Comparison of ENCODE assay signal across 8 cellular contexts in genomic region chr4:15702941-15703403, GRCh38. TPM values are rescaled to one million over a fixed set of nuclear protein-coding genes. Genes with fewer than 3 reads are reported as not detected.
DNase-seq lines count a peak whose midpoint lies in the region; ATAC-seq and TF ChIP-seq lines count a peak whose summit lies in the region.

BST1 (plus strand) TSS chr4:15703065; CDS start chr4:15703145, 80 bp downstream.

- H3K9me3 ChIP-seq in liver (ENCODE audit: control insufficient read depth in 4 of 4, low read length in 3 of 4), result no peaks in the 10 kb centered on the region

- no peaks in the 10 kb centered on the region for H3K9me3 Mint-ChIP-seq in activated CD4-positive, alpha-beta T cell treated with anti-CD3 and anti-CD28 coated beads, Interleukin-2, amount 10 ng/mL, durations not matched to agents 24 days and 14 days

- H3K27ac ChIP-seq in HL-60 (replicated peaks) (peak within 1 kb of the TSS; percentile 58), liver (ENCODE audit: low read depth in 1 of 2, low read length in 2 of 2) (peak within 1 kb of the TSS in 1 of 2 donors; percentile 90)

- peaks cover 4 to 17% (median 8%) of the 10 kb centered on the region in 4 donors for H3K4me1 ChIP-seq in liver (ENCODE audit: control insufficient read depth in 4 of 4, insufficient read depth in 4 of 4, low read length in 3 of 4)

- WGBS in liver, result 29% methylated on average over 43 of the region's 43 CpGs

- no peaks in the 10 kb centered on the region for H3K27me3 ChIP-seq in HL-60 (ENCODE audit: insufficient read depth, poor library complexity, severe bottlenecking)
- H3K27me3 ChIP-seq in liver (ENCODE audit: control insufficient read depth in 4 of 4, insufficient read depth in 4 of 4, low read length in 3 of 4), result no peaks in the 10 kb centered on the region

- TF ChIP-seq CTCF in HL-60 (IDR thresholded peaks at IDR 0.05; ENCODE audit: insufficient read depth, low read length), result no peak
- TF ChIP-seq CTCF in liver (IDR thresholded peaks at IDR 0.05; ENCODE audit: low read depth, low read length, missing input control), result no peak

- H3K36me3 Mint-ChIP-seq in activated CD4-positive, alpha-beta T cell treated with anti-CD3 and anti-CD28 coated beads, Interleukin-2, amount 10 ng/mL, durations not matched to agents 24 days and 14 days (ENCODE audit: low read depth), result no peaks in the 10 kb centered on the region

- intact Hi-C loops in activated CD4-positive, alpha-beta T cell treated with anti-CD3 and anti-CD28 coated beads, Interleukin-2, amount 10 ng/mL, durations not matched to agents 24 days and 14 days (cut with micrococcal nuclease), result loop anchor here (1.0 kb wide), 1 partner anchor 22 kb away; the partner anchor contains the start of gene FAM200B

- H3K27me3 Mint-ChIP-seq in activated CD4-positive, alpha-beta T cell treated with anti-CD3 and anti-CD28 coated beads, Interleukin-2, amount 10 ng/mL, durations not matched to agents 24 days and 14 days, result peaks cover 28% of the 10 kb centered on the region

- H3K36me3 ChIP-seq in liver (ENCODE audit: control insufficient read depth in 4 of 4, insufficient read depth in 3 of 4, low read depth in 1 of 4, low read length in 3 of 4), result no peaks in the 10 kb centered on the region

- H3K4me3 ChIP-seq in HL-60 (replicated peaks; ENCODE audit: insufficient read depth, low read length) (peak within 1 kb of the TSS; percentile 62), liver (ENCODE audit: low read depth in 1 of 3, low read length in 3 of 3) (peak within 1 kb of the TSS in 2 of 3 donors; percentile 2 to 44)

- peak within 1 kb of the TSS; percentile 90 for H3K4me3 Mint-ChIP-seq in activated CD4-positive, alpha-beta T cell treated with anti-CD3 and anti-CD28 coated beads, Interleukin-2, amount 10 ng/mL, durations not matched to agents 24 days and 14 days

- H3K27ac Mint-ChIP-seq in activated CD4-positive, alpha-beta T cell treated with anti-CD3 and anti-CD28 coated beads, Interleukin-2, amount 10 ng/mL, durations not matched to agents 24 days and 14 days, result peak within 1 kb of the TSS; percentile 38

- no peak within 1 kb of the TSS for H3K9ac ChIP-seq in liver (ENCODE audit: low read depth in 1 of 2, low read length in 2 of 2)

- H3K4me1 Mint-ChIP-seq in activated CD4-positive, alpha-beta T cell treated with anti-CD3 and anti-CD28 coated beads, Interleukin-2, amount 10 ng/mL, durations not matched to agents 24 days and 14 days, result peaks cover 11% of the 10 kb centered on the region

- ATAC-seq in GM18868 (IDR thresholded peaks at IDR 0.05; ENCODE audit: unreplicated experiment), result peak; percentile 79

- peak in 1 of 2 donors; percentile 26 for TF ChIP-seq RAD21 in liver (IDR thresholded peaks at IDR 0.05)

- peak; percentile 70 to 95 for DNase-seq in HL-60 (ENCODE audit: low read depth in 1 of 2, low spot score in 1 of 2)
- DNase-seq in activated CD4-positive, alpha-beta T cell treated with anti-CD3 and anti-CD28 coated beads, Interleukin-2, amount 10 ng/mL, durations not matched to agents 24 days and 14 days, result peak; percentile 87
- DNase-seq in dermis microvascular lymphatic vessel endothelial cell (ENCODE audit: low read depth in 2 of 2), result peak in 1 of 2 donors; percentile 54
- peak; percentile 14 for DNase-seq in stimulated activated CD8-positive, alpha-beta memory T cell treated with anti-CD3 and anti-CD28 coated beads, Interleukin-12 subunit alpha, Interleukin-12 subunit beta, amount 100 ng/mL, for 1 hour (ENCODE audit: low read depth)
- no peak for DNase-seq in NCI-H510A treated with DMSO at 0.1 percent for 48 hours (lab: John Stamatoyannopoulos, UW)
- no peak for DNase-seq in putamen (ENCODE audit: low spot score)

TF ChIP-seq in liver, 16 proteins besides CTCF, POLR2A, EP300 and RAD21:
- TF ChIP-seq TAF1 (conservative IDR thresholded peaks at IDR 0.05) (peak; percentile 21), SP1 (IDR thresholded peaks at IDR 0.05) (no peak), ZBTB33 (IDR thresholded peaks at IDR 0.05) (no peak), YY1 (IDR thresholded peaks at IDR 0.05) (peak; percentile 45), GABPA (IDR thresholded peaks at IDR 0.05 in 1 of 2, conservative IDR thresholded peaks at IDR 0.05 in 1 of 2) (no peak)

RNA-seq across cellular contexts. Expression of gene BST1, which starts in this region (rescaled TPM):
- total RNA-seq in activated CD4-positive, alpha-beta T cell treated with anti-CD3 and anti-CD28 coated beads, Interleukin-2, amount 10 ng/mL, durations not matched to agents 24 days and 14 days, result 0.12 and 0.72 TPM in 2 replicates
- total RNA-seq in dermis microvascular lymphatic vessel endothelial cell (35.6 and 88.1 TPM in 2 replicates), liver (10 to 100 TPM in 1 of 2 donors, 1 to 10 TPM in 1; 7.7 to 12.1 TPM)
- polyA plus RNA-seq in liver, result 10 to 100 TPM in 1 of 2 donors, 1 to 10 TPM in 1; 3.7 to 13.2 TPM

Comparison
In these comparisons a context has a peak if more than half of its experiments do, and no peak if none do; other contexts are left out.
1. Peak in DNase-seq in activated CD4-positive, alpha-beta T cell treated with anti-CD3 and anti-CD28 coated beads, Interleukin-2, amount 10 ng/mL, durations not matched to agents 24 days and 14 days; RNA of the gene not detected or under 1 TPM.
2. DNase-seq: peak in HL-60 (2 of 2) and stimulated activated CD8-positive, alpha-beta memory T cell treated with anti-CD3 and anti-CD28 coated beads, Interleukin-12 subunit alpha, Interleukin-12 subunit beta, amount 100 ng/mL, for 1 hour (single experiment); none in NCI-H510A treated with DMSO at 0.1 percent for 48 hours (single experiment) and putamen (single experiment).